Comparison of ENCODE assay signal across 8 cellular contexts in genomic region chr9:130128251-130128650, GRCh38. TPM values are rescaled to one million over a fixed set of nuclear protein-coding genes. Genes with fewer than 3 reads are reported as not detected.
A peak's percentile ranks its signal among the peaks of the same experiment; 100 is the strongest.
DNase-seq lines count a peak whose midpoint lies in the region; ATAC-seq and TF ChIP-seq lines count a peak whose summit lies in the region.

No MANE protein-coding gene starts in this region.

- H3K36me3 ChIP-seq in PC-3 (ENCODE audit: low read depth, low read length) (0 out of 2 replicates have a peak, but pooled peaks cover 6% of the 10 kb centered on the region), right lobe of liver (peaks cover 0 to 20% (median 5%) of the 10 kb centered on the region in 4 donors)

- H3K4me1 Mint-ChIP-seq in activated T-helper 2 cell treated with anti-CD3 and anti-CD28 coated beads, Interferon-gamma antibody, Interleukin-2, Interleukin-4, amounts not matched to agents 10 μg/mL and 5 μg/mL and 100 μg/mL, durations not matched to agents 14 hours and 24 hours and 36 hours (ENCODE audit: low read depth), result peaks cover 40% of the 10 kb centered on the region

- intact Hi-C loops in PC-3 (cut with micrococcal nuclease) (no loop called here), right lobe of liver (cut with DNase I) (no loop called here), posterior vena cava (cut with DNase I) (loop anchor here in 1 of 2 donors (5.0 to 10.0 kb wide), 2 partner anchors 44 to 217 kb away; partner anchors contain the start of gene NCS1)
- intact Hi-C loops in activated T-helper 2 cell treated with anti-CD3 and anti-CD28 coated beads, Interferon-gamma antibody, Interleukin-2, Interleukin-4, amounts not matched to agents 10 μg/mL and 5 μg/mL and 100 μg/mL, durations not matched to agents 14 hours and 24 hours and 36 hours (cut with micrococcal nuclease), result loop anchor here (2.0 to 5.0 kb wide), 3 partner anchors 39 to 109 kb away; no protein-coding TSS in a partner anchor

- no peaks in the 10 kb centered on the region for H3K27me3 Mint-ChIP-seq in activated T-helper 2 cell treated with anti-CD3 and anti-CD28 coated beads, Interferon-gamma antibody, Interleukin-2, Interleukin-4, amounts not matched to agents 10 μg/mL and 5 μg/mL and 100 μg/mL, durations not matched to agents 14 hours and 24 hours and 36 hours (ENCODE audit: low read depth)

- ATAC-seq in GM21529 (IDR thresholded peaks at IDR 0.05; ENCODE audit: unreplicated experiment), result peak; percentile 45
- ATAC-seq in PC-3, result no peak
- peak; percentile 57 to 75 (median 60) for ATAC-seq in right lobe of liver

- peaks cover 53% of the 10 kb centered on the region for H3K36me3 Mint-ChIP-seq in activated T-helper 2 cell treated with anti-CD3 and anti-CD28 coated beads, Interferon-gamma antibody, Interleukin-2, Interleukin-4, amounts not matched to agents 10 μg/mL and 5 μg/mL and 100 μg/mL, durations not matched to agents 14 hours and 24 hours and 36 hours (ENCODE audit: low read depth)

- no peaks in the 10 kb centered on the region for H4K20me1 ChIP-seq in PC-3 (ENCODE audit: low read length)

- no peak overlapping the region for H2AFZ ChIP-seq in PC-3 (ENCODE audit: low read length)

- DNase-seq in AG04450 (ENCODE audit: low read depth, low spot score), result no peak
- no peak for DNase-seq in PC-3
- DNase-seq in activated T-helper 2 cell treated with anti-CD3 and anti-CD28 coated beads, Interferon-gamma antibody, Interleukin-2, Interleukin-4, amounts not matched to agents 10 μg/mL and 5 μg/mL and 100 μg/mL, durations not matched to agents 14 hours and 24 hours and 36 hours (ENCODE audit: low spot score), result peak; percentile 71
- no peak for DNase-seq in right lobe of liver
- peak; percentile 80 for DNase-seq in stimulated activated CD8-positive, alpha-beta memory T cell treated with anti-CD3 and anti-CD28 coated beads, Interleukin-4, amount 100 ng/mL, for 48 hours
- no peak for DNase-seq in hypothalamus (lab: John Stamatoyannopoulos, UW)
- no peak for DNase-seq in posterior vena cava (ENCODE audit: low spot score)

- peak overlapping the region; percentile 99 for H3K27ac ChIP-seq in AG04450 (ENCODE audit: low read depth, low read length)
- peak overlapping the region; percentile 73 for H3K27ac ChIP-seq in PC-3 (ENCODE audit: low read length)
- H3K27ac ChIP-seq in right lobe of liver, result peak overlapping the region in 2 of 3 donors; percentile 37 to 77

- H3K27me3 ChIP-seq in AG04450 (ENCODE audit: control insufficient read depth, insufficient read depth, low read length), result no peaks in the 10 kb centered on the region
- H3K27me3 ChIP-seq in PC-3 (ENCODE audit: low read length), result no peaks in the 10 kb centered on the region
- H3K27me3 ChIP-seq in right lobe of liver, result no peaks in the 10 kb centered on the region

- no peaks in the 10 kb centered on the region for H3K79me2 ChIP-seq in PC-3 (ENCODE audit: low read length)

- WGBS in right lobe of liver (ENCODE audit: insufficient coverage, low coverage, low lambda C conversion rate, missing lambda C conversion rate), result 45% methylated on average over 6 of the region's 6 CpGs

- no peaks in the 10 kb centered on the region for H3K9me2 ChIP-seq in PC-3 (replicated peaks; ENCODE audit: low read length)

- H3F3A ChIP-seq in PC-3 (ENCODE audit: low read length, unreplicated experiment), result no peaks in the 10 kb centered on the region

- H3K27ac Mint-ChIP-seq in activated T-helper 2 cell treated with anti-CD3 and anti-CD28 coated beads, Interferon-gamma antibody, Interleukin-2, Interleukin-4, amounts not matched to agents 10 μg/mL and 5 μg/mL and 100 μg/mL, durations not matched to agents 14 hours and 24 hours and 36 hours, result peak overlapping the region; percentile 100

- H3K4me1 ChIP-seq in PC-3 (ENCODE audit: insufficient read depth, low read length) (peaks cover 15% of the 10 kb centered on the region; the same call in 1 of the 2 replicates), right lobe of liver (no peaks in the 10 kb centered on the region)

- POLR2A ChIA-PET in AG04450 (lab: Yijun Ruan, JAX) (no interaction called here), PC-3 (lab: Charles Lee; ENCODE audit: unreplicated experiment) (no interaction called here)

- no peaks in the 10 kb centered on the region for H3K9me3 Mint-ChIP-seq in activated T-helper 2 cell treated with anti-CD3 and anti-CD28 coated beads, Interferon-gamma antibody, Interleukin-2, Interleukin-4, amounts not matched to agents 10 μg/mL and 5 μg/mL and 100 μg/mL, durations not matched to agents 14 hours and 24 hours and 36 hours

- peak overlapping the region; percentile 32; the same call in 1 of the 2 replicates for H3K9ac ChIP-seq in PC-3 (ENCODE audit: low read length)

- H3K4me3 ChIP-seq in AG04450 (ENCODE audit: low read depth, low read length) (no peak overlapping the region), PC-3 (ENCODE audit: low read length) (no peak overlapping the region), right lobe of liver (no peak overlapping the region)

- CTCF ChIA-PET in AG04450 (lab: Charles Lee) (interaction anchor here (0.6 to 1.3 kb wide), 3 partner anchors 21 to 115 kb away, joined by 3 to 4 read pairs (median 3); no protein-coding TSS in a partner anchor), PC-3 (lab: Charles Lee) (no interaction called here)

- H3K4me2 ChIP-seq in PC-3 (ENCODE audit: low read length), result no peak overlapping the region

- no peak for TF ChIP-seq POLR2A in right lobe of liver (IDR thresholded peaks at IDR 0.05)

- peak overlapping the region; percentile 82 for H3K4me3 Mint-ChIP-seq in activated T-helper 2 cell treated with anti-CD3 and anti-CD28 coated beads, Interferon-gamma antibody, Interleukin-2, Interleukin-4, amounts not matched to agents 10 μg/mL and 5 μg/mL and 100 μg/mL, durations not matched to agents 14 hours and 24 hours and 36 hours (ENCODE audit: low read depth)

- no peaks in the 10 kb centered on the region for H3K9me3 ChIP-seq in AG04450 (ENCODE audit: control insufficient read depth, insufficient read depth, low read length)
- no peaks in the 10 kb centered on the region for H3K9me3 ChIP-seq in PC-3 (ENCODE audit: low read length)
- H3K9me3 ChIP-seq in right lobe of liver, result no peaks in the 10 kb centered on the region

- no TSS peak for BruUV-seq in PC-3 (replicated peaks; lab: Mats Ljungman, UMichigan)

- TF ChIP-seq CTCF in AG04450 (IDR thresholded peaks at IDR 0.05; ENCODE audit: low read depth, low read length), result no peak
- TF ChIP-seq CTCF in PC-3 (conservative IDR thresholded peaks at IDR 0.05; ENCODE audit: low read depth, low read length), result no peak
- TF ChIP-seq CTCF in right lobe of liver (IDR thresholded peaks at IDR 0.05), result no peak

RNA-seq across cellular contexts. Expression of gene NCS1, which starts 44.0 kb away (rescaled TPM):
- polyA plus RNA-seq in AG04450 (2011; rRNA removed), result 68.3 and 69.9 TPM in 2 replicates
- 57.8 and 68.3 TPM in 2 replicates for polyA minus RNA-seq in AG04450 (2011; rRNA and poly(A)+ RNA removed)
- 13.4 and 14.0 TPM in 2 replicates for total RNA-seq in PC-3 (2014; rRNA removed)
- total RNA-seq in activated T-helper 2 cell treated with anti-CD3 and anti-CD28 coated beads, Interferon-gamma antibody, Interleukin-2, Interleukin-4, amounts not matched to agents 10 μg/mL and 5 μg/mL and 100 μg/mL, durations not matched to agents 14 hours and 24 hours and 36 hours, result 23.5 and 27.9 TPM in 2 replicates
- total RNA-seq in right lobe of liver, result 1 to 10 TPM; 1.6 to 3.3 (median 2.8) TPM
- 100 to 1,000 TPM; 194 to 196 TPM for total RNA-seq in posterior vena cava

Comparison
In these comparisons a context has a peak if more than half of its experiments do, and no peak if none do; other contexts are left out.
1. DNase-seq: peak in activated T-helper 2 cell treated with anti-CD3 and anti-CD28 coated beads, Interferon-gamma antibody, Interleukin-2, Interleukin-4, amounts not matched to agents 10 μg/mL and 5 μg/mL and 100 μg/mL, durations not matched to agents 14 hours and 24 hours and 36 hours (single experiment) and stimulated activated CD8-positive, alpha-beta memory T cell treated with anti-CD3 and anti-CD28 coated beads, Interleukin-4, amount 100 ng/mL, for 48 hours (single experiment); none in AG04450 (single experiment), PC-3 (single experiment), right lobe of liver (0 of 3), hypothalamus (0 of 51) and posterior vena cava (single experiment).
2. Peak in every context shown above with its lines, with median percentiles within 50 percentile points of each other: H3K27ac ChIP-seq.